ENCODE assay signal across 8 cellular contexts in the genomic region with DNA sequence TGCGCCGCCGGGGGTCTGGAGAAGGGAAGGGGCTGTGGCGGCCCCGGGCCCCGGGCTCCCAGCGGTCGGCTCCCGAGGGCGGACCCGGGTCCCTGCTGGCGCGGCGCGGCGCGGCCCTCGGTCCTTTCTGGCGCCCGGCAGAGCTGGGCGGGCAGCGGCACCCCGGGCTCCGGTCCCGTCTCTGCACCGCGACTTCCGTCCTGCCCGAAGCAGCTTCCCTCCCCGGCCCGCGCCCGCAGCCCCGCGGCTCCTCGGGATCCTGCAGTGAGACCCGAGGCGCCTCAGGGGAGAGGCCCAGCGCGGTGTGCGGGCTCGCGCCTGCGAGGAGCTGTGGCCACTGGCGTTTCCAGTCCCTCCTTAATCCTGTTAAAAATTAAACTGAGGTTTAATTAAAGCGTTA. TPM values are rescaled to one million over a fixed set of nuclear protein-coding genes. Genes with fewer than 3 reads are reported as not detected.
DNase-seq lines count a peak whose midpoint lies in the region; ATAC-seq, FAIRE-seq and TF ChIP-seq lines count a peak whose summit lies in the region.
"Not testable (repeated sequence)": the region's sequence is repeated elsewhere in the genome, so short reads cannot be mapped to it uniquely, and the experiment has no call there.

No MANE protein-coding gene starts in this region.

- H3K4me1 ChIP-seq in A549; lung (ENCODE audit: control insufficient read depth in 2 of 2, insufficient read depth in 2 of 2, low read length in 2 of 2): not testable (repeated sequence)

- CTCF ChIA-PET in A549 (lab: Yijun Ruan, JAX): not testable (repeated sequence)

- not testable (repeated sequence) for DNase-seq in A549 (ENCODE audit: low read depth in 1 of 2, low spot score in 1 of 2); activated naive CD8-positive, alpha-beta T cell treated with anti-CD3 and anti-CD28 coated beads, Interleukin-2, amount 50 U/mL, for 24 hours; lung (ENCODE audit: low spot score)

- not testable (repeated sequence) for TF ChIP-seq POLR2A in A549 (IDR thresholded peaks at IDR 0.05; ENCODE audit: low read length)

- no CpG with 5 or more reads among the region's 46 CpGs for WGBS in A549 (ENCODE audit: missing lambda C conversion rate)
- no CpG with 5 or more reads among the region's 46 CpGs for WGBS in lung, 2 donors

- not testable (repeated sequence) for TF ChIP-seq CTCF in A549 (IDR thresholded peaks at IDR 0.05); lung (IDR thresholded peaks at IDR 0.05; ENCODE audit: control extremely low read depth, extremely low read depth)

- H3K9me3 ChIP-seq in A549: peaks cover 29% of the 10 kb centered on the region
- H3K9me3 ChIP-seq in lung (ENCODE audit: control insufficient read depth in 2 of 2, insufficient read depth in 1 of 2, low read length in 1 of 2): not testable (repeated sequence)

- H3K36me3 Mint-ChIP-seq in activated naive CD8-positive, alpha-beta T cell treated with anti-CD3 and anti-CD28 coated beads, Interleukin-2, amount 50 U/mL, for 24 hours (ENCODE audit: low read depth): peaks cover 27% of the 10 kb centered on the region

- not testable (repeated sequence) for FAIRE-seq in A549 (lab: Jason Lieb, UNC)

- peaks cover 17% of the 10 kb centered on the region for H3K9me3 Mint-ChIP-seq in activated naive CD8-positive, alpha-beta T cell treated with anti-CD3 and anti-CD28 coated beads, Interleukin-2, amount 50 U/mL, for 24 hours

- POLR2A ChIA-PET in A549 (lab: Yijun Ruan, JAX): not testable (repeated sequence)

- not testable (repeated sequence) for H3K27ac ChIP-seq in A549; lung (ENCODE audit: low read depth in 1 of 2, low read length in 1 of 2)

- peak; percentile 74 to 91; a peak in 5 of 6 replicates for ATAC-seq in A549
- ATAC-seq in GM18870 (IDR thresholded peaks at IDR 0.05; ENCODE audit: unreplicated experiment): peak; percentile 26
- peak; percentile 42 for ATAC-seq in GM21367 (IDR thresholded peaks at IDR 0.05; ENCODE audit: unreplicated experiment)
- peak; percentile 65 for ATAC-seq in HG02642 (IDR thresholded peaks at IDR 0.05; ENCODE audit: poor library complexity, unreplicated experiment)
- peak; percentile 42 for ATAC-seq in HG03097 (IDR thresholded peaks at IDR 0.05; ENCODE audit: low FRiP score, unreplicated experiment)
- ATAC-seq in HG03575 (IDR thresholded peaks at IDR 0.05; ENCODE audit: extremely low read depth, insufficient number of reproducible peaks, low FRiP score, unreplicated experiment): peak; percentile 2
- ATAC-seq in activated naive CD8-positive, alpha-beta T cell treated with anti-CD3 and anti-CD28 coated beads, Interleukin-2, amount 50 U/mL, for 24 hours: peak; percentile 60
- ATAC-seq in lung (ENCODE audit: insufficient read depth, low FRiP score): peak; percentile 74

- not testable (repeated sequence) for H3K27me3 ChIP-seq in lung (ENCODE audit: control insufficient read depth, insufficient read depth)

- H3K4me3 Mint-ChIP-seq in activated naive CD8-positive, alpha-beta T cell treated with anti-CD3 and anti-CD28 coated beads, Interleukin-2, amount 50 U/mL, for 24 hours: not testable (repeated sequence)

- not testable (repeated sequence) for H3K4me2 ChIP-seq in A549

- not testable (repeated sequence) for H3K36me3 ChIP-seq in lung (ENCODE audit: control insufficient read depth in 2 of 2, insufficient read depth in 2 of 2, low read length in 2 of 2)

- H3K4me1 Mint-ChIP-seq in activated naive CD8-positive, alpha-beta T cell treated with anti-CD3 and anti-CD28 coated beads, Interleukin-2, amount 50 U/mL, for 24 hours: not testable (repeated sequence)

- not testable (repeated sequence) for H3K27me3 Mint-ChIP-seq in activated naive CD8-positive, alpha-beta T cell treated with anti-CD3 and anti-CD28 coated beads, Interleukin-2, amount 50 U/mL, for 24 hours

- TF ChIP-seq RAD21 in A549 (conservative IDR thresholded peaks at IDR 0.05 in 1 of 2, IDR thresholded peaks at IDR 0.05 in 1 of 2): not testable (repeated sequence)

- H3K4me3 ChIP-seq in A549, lung: not testable (repeated sequence)

- not testable (repeated sequence) for H3K27ac Mint-ChIP-seq in activated naive CD8-positive, alpha-beta T cell treated with anti-CD3 and anti-CD28 coated beads, Interleukin-2, amount 50 U/mL, for 24 hours

- TF ChIP-seq EP300 in A549 (IDR thresholded peaks at IDR 0.05): not testable (repeated sequence)

RNA-seq across cellular contexts. Expression of gene ZNF669, which starts 22.4 kb away (rescaled TPM):
- polyA plus RNA-seq in A549 (2011; rRNA removed): 5.3 and 5.4 TPM in 2 replicates
- polyA plus RNA-seq in A549 (2012; cell fraction: cytosol; rRNA removed): 1.6 and 1.7 TPM in 2 replicates
- polyA plus RNA-seq in A549 (2012; cell fraction: nucleus; rRNA removed): 2.2 and 2.3 TPM in 2 replicates
- 3.6 to 3.7 TPM (median 3.6 TPM) in 3 replicates for polyA plus RNA-seq in A549 (2017; fragmentation: RNase III; extraction: RNeasy Plus Mini Kit Qiagen cat#74134 plus additional on column Dnase treatment)
- 3.4 and 4.3 TPM in 2 replicates for polyA minus RNA-seq in A549 (2011; rRNA and poly(A)+ RNA removed)
- total RNA-seq in lung: 1 to 10 TPM; 6.4 to 7.5 TPM
- 1 to 10 TPM; 4.5 to 4.7 TPM for polyA plus RNA-seq in lung

RNA-seq across cellular contexts. Expression of gene ZNF124, which starts 45.2 kb away (rescaled TPM):
- polyA plus RNA-seq in A549 (2011; rRNA removed) (6.4 and 6.5 TPM in 2 replicates), A549 (2017; fragmentation: RNase III; extraction: RNeasy Plus Mini Kit Qiagen cat#74134 plus additional on column Dnase treatment) (4.4 to 5.5 TPM (median 5.3 TPM) in 3 replicates), lung (1 to 10 TPM; 2.1 to 3.0 TPM)
- polyA plus RNA-seq in A549 (2012; cell fraction: cytosol; rRNA removed): 2.8 and 3.2 TPM in 2 replicates
- polyA plus RNA-seq in A549 (2012; cell fraction: nucleus; rRNA removed): 3.1 and 4.6 TPM in 2 replicates
- polyA minus RNA-seq in A549 (2011; rRNA and poly(A)+ RNA removed): 15.0 and 15.1 TPM in 2 replicates
- 10 to 100 TPM; 18.9 to 55.1 TPM for total RNA-seq in lung

RNA-seq across cellular contexts. Expression of gene ZNF670, which starts 48.0 kb away (rescaled TPM):
- polyA plus RNA-seq in A549 (2011; rRNA removed) (3.5 and 4.3 TPM in 2 replicates), A549 (2017; fragmentation: RNase III; extraction: RNeasy Plus Mini Kit Qiagen cat#74134 plus additional on column Dnase treatment) (2.9 to 3.3 TPM (median 3.0 TPM) in 3 replicates), lung (1 to 10 TPM; 1.0 to 2.4 TPM)
- 0.85 and 1.0 TPM in 2 replicates for polyA plus RNA-seq in A549 (2012; cell fraction: cytosol; rRNA removed)
- 0.36 and 0.54 TPM in 2 replicates for polyA plus RNA-seq in A549 (2012; cell fraction: nucleus; rRNA removed)
- 1.1 and 1.2 TPM in 2 replicates for polyA minus RNA-seq in A549 (2011; rRNA and poly(A)+ RNA removed)
- 1 to 10 TPM; 3.3 to 4.6 TPM for total RNA-seq in lung

Comparison
In these comparisons a context has a peak if more than half of its experiments do, and no peak if none do; other contexts are left out.
1. ATAC-seq: peak in every context shown above with its lines; median percentile 82 in A549; 74 in lung; 65 in HG02642; 60 in activated naive CD8-positive, alpha-beta T cell treated with anti-CD3 and anti-CD28 coated beads, Interleukin-2, amount 50 U/mL, for 24 hours; 42 in GM21367; 42 in HG03097; 26 in GM18870; 2 in HG03575.